8 cellular contexts compared by ENCODE assay signal in the genomic region with DNA sequence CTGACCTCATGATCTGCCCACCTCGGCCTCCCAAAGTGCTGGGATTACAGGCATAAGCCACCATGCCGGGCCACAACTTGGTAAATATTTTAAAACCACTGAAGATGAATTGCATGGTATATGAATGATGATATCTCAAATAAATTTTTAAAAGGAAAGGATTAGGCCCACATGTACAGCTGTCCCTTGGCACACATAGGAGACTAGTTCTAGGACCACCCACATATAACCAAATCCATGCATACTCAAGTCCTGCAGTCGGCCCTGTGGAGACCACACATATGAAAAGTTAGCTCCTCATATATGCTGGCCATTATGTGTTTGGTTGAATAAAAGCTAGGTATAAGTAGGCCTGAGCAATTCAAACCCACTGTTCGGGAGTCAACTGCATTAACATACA. TPM values are rescaled to one million over a fixed set of nuclear protein-coding genes. Genes with fewer than 3 reads are reported as not detected.
"Had no signal": no experiment of that assay in that cellular context is flagged by ENCODE, and none has a peak within 500 bp of the region (broad histone marks: within the 10 kb centered on the region; RNA-seq: fewer than 3 reads in every experiment).

No MANE protein-coding gene starts in this region.

- H3K9me3 Mint-ChIP-seq: H9 had no signal

- H3K4me3 Mint-ChIP-seq: H9 had no signal

- DNase-seq: GM23248, H9, HCEC 1CT, IMR-90 had no signal

- H3K4me1 Mint-ChIP-seq: H9 had no signal

- H3K27ac Mint-ChIP-seq: H9 had no signal

- FAIRE-seq: H1, H54, K562 had no signal

- H2AFZ ChIP-seq: GM23248 had no signal

- H3K4me3 ChIP-seq: GM23248, K562 had no signal

- ATAC-seq: K562 had no signal

- H3K27ac ChIP-seq: GM23248, HL-60 had no signal

- H3K9ac ChIP-seq: GM23248 had no signal

RNA-seq across cellular contexts. Expression of a gene that starts 36.8 kb away (rescaled TPM):
- total RNA-seq: H1, K562 had no signal
